In genomic region chrX:116520280-116520679, GRCh38 we compare ENCODE assay signal across 11 cellular contexts. TPM values are rescaled to one million over a fixed set of nuclear protein-coding genes. Genes with fewer than 3 reads are reported as not detected.
"Had no signal": no experiment of that assay in that cellular context is flagged by ENCODE, and none has a peak within 500 bp of the region (broad histone marks: within the 10 kb centered on the region; RNA-seq: fewer than 3 reads in every experiment).

No MANE protein-coding gene starts in this region.

RNA-seq across cellular contexts. Expression of gene CT83, which starts 57.5 kb away (rescaled TPM):
- total RNA-seq: activated CD4-positive, alpha-beta memory T cell treated with anti-CD3 and anti-CD28 coated beads, Interleukin-2, amount 10 ng/mL, durations not matched to agents 7 days and 5 days; activated CD4-positive, alpha-beta T cell treated with anti-CD3 and anti-CD28 coated beads for 36 hours; activated CD8-positive, alpha-beta memory T cell treated with anti-CD3 and anti-CD28 coated beads for 36 hours; activated naive CD4-positive, alpha-beta T cell treated with anti-CD3 and anti-CD28 coated beads for 36 hours; activated T-helper 17 cell treated with anti-CD3 and anti-CD28 coated beads, Interleukin-2, amount 50 U/mL, for 72 hours; astrocyte; Right ventricle myocardium superior; RPMI7951; SJCRH30; T-helper 2 cell treated with Interferon-gamma antibody and Interleukin-4, amounts not matched to agents 100 ng/mL and 5 ng/mL, for 36 hours had no signal
- polyA plus RNA-seq: SK-N-SH had no signal
